Comparison of ENCODE assay signal across 3 cellular contexts in genomic region chr21:44700101-44701022, GRCh38.
TF ChIP-seq lines count a peak whose summit lies in the region.

No MANE protein-coding gene starts in this region.

TF ChIP-seq in SK-N-SH, 30 proteins besides CTCF, POLR2A, EP300 and RAD21:
- no peak for TF ChIP-seq MAX (IDR thresholded peaks at IDR 0.05; ENCODE audit: low read depth)
- no peak for TF ChIP-seq NFIC (IDR thresholded peaks at IDR 0.05; ENCODE audit: borderline replicate concordance)
- no peak for TF ChIP-seq CHD2 (IDR thresholded peaks at IDR 0.05; ENCODE audit: low read length, partially characterized antibody)

TF ChIP-seq in SK-N-SH treated with all-trans-retinoic acid at 6 μM for 48 hours, 23 proteins besides CTCF, POLR2A, EP300 and RAD21:
- TF ChIP-seq PPARA (CRISPR knock-in tag; IDR thresholded peaks at IDR 0.05; ENCODE audit: borderline replicate concordance) (no peak), ARNTL (CRISPR knock-in tag; IDR thresholded peaks at IDR 0.05; ENCODE audit: borderline replicate concordance, low read depth) (no peak), ESRRG (CRISPR knock-in tag; IDR thresholded peaks at IDR 0.05) (no peak), ZNF8 (CRISPR knock-in tag; IDR thresholded peaks at IDR 0.05) (no peak), TCF4 (CRISPR knock-in tag; IDR thresholded peaks at IDR 0.05; ENCODE audit: borderline replicate concordance) (no peak), TSHZ2 (CRISPR knock-in tag; IDR thresholded peaks at IDR 0.05) (no peak), BACH2 (CRISPR knock-in tag; IDR thresholded peaks at IDR 0.05; ENCODE audit: borderline replicate concordance) (no peak), GLIS3 (CRISPR knock-in tag; IDR thresholded peaks at IDR 0.05) (no peak), TOX (CRISPR knock-in tag; IDR thresholded peaks at IDR 0.05; ENCODE audit: borderline replicate concordance) (no peak)
- TF ChIP-seq, protein P1, sequence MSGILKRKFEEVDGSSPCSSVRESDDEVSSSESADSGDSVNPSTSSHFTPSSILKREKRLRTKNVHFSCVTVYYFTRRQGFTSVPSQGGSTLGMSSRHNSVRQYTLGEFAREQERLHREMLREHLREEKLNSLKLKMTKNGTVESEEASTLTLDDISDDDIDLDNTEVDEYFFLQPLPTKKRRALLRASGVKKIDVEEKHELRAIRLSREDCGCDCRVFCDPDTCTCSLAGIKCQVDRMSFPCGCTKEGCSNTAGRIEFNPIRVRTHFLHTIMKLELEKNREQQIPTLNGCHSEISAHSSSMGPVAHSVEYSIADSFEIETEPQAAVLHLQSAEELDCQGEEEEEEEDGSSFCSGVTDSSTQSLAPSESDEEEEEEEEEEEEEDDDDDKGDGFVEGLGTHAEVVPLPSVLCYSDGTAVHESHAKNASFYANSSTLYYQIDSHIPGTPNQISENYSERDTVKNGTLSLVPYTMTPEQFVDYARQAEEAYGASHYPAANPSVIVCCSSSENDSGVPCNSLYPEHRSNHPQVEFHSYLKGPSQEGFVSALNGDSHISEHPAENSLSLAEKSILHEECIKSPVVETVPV (CRISPR knock-in tag; IDR thresholded peaks at IDR 0.05), result no peak
- TF ChIP-seq, protein P2, sequence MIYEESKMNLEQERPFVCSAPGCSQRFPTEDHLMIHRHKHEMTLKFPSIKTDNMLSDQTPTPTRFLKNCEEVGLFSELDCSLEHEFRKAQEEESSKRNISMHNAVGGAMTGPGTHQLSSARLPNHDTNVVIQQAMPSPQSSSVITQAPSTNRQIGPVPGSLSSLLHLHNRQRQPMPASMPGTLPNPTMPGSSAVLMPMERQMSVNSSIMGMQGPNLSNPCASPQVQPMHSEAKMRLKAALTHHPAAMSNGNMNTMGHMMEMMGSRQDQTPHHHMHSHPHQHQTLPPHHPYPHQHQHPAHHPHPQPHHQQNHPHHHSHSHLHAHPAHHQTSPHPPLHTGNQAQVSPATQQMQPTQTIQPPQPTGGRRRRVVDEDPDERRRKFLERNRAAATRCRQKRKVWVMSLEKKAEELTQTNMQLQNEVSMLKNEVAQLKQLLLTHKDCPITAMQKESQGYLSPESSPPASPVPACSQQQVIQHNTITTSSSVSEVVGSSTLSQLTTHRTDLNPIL (CRISPR knock-in tag; IDR thresholded peaks at IDR 0.05; ENCODE audit: low read depth), result no peak

TF ChIP-seq in H1, 55 proteins besides CTCF, POLR2A, EP300 and RAD21:
- no peak for TF ChIP-seq EZH2 (IDR thresholded peaks at IDR 0.05; ENCODE audit: low read depth, low read length, severe bottlenecking)
- TF ChIP-seq KDM5A (IDR thresholded peaks at IDR 0.05; ENCODE audit: low read length), result no peak
- TF ChIP-seq HDAC2 (IDR thresholded peaks at IDR 0.05; ENCODE audit: borderline replicate concordance in 1 of 2, low read depth in 2 of 2, low read length in 2 of 2), result no peak
- TF ChIP-seq KDM4A (IDR thresholded peaks at IDR 0.05; ENCODE audit: low read depth, low read length, severe bottlenecking), result no peak
- TF ChIP-seq JUN (IDR thresholded peaks at IDR 0.05; ENCODE audit: low read depth, low read length), result no peak
- TF ChIP-seq YY1 (IDR thresholded peaks at IDR 0.05; ENCODE audit: low read depth, low read length), result no peak
- TF ChIP-seq FOSL1 (IDR thresholded peaks at IDR 0.05; ENCODE audit: insufficient read depth, low read depth, low read length), result no peak
- TF ChIP-seq, protein P3, sequence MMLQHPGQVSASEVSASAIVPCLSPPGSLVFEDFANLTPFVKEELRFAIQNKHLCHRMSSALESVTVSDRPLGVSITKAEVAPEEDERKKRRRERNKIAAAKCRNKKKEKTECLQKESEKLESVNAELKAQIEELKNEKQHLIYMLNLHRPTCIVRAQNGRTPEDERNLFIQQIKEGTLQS (IDR thresholded peaks at IDR 0.05; ENCODE audit: insufficient read depth, low read depth, low read length), result no peak
